In the genomic region with DNA sequence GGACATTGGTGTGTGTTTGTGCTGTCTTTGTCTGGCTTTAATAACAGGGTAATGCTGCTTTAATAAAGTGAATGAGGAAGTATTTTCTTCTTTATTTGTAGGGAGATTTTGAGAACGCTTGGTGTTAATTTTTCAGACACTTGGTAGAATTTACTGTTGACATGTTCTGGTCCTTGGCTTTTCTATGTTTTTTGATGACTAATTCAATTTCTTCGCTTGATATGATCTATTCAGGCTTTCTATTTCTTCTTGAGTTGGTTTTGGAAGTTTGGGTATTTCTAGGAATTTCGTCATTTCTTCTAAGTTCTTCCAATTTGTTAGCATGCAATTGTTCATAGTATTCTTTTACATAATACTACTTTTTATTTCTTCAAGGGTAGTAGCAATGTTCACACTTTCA, we compare ENCODE assay signal across 34 cellular contexts.
DNase-seq lines count a peak whose midpoint lies in the region; ATAC-seq, FAIRE-seq and TF ChIP-seq lines count a peak whose summit lies in the region.
"Had no signal": no experiment of that assay in that cellular context is flagged by ENCODE, and none has a peak within 500 bp of the region (broad histone marks: within the 10 kb centered on the region; RNA-seq: fewer than 3 reads in every experiment).

No MANE protein-coding gene starts in this region.

- H4K5ac ChIP-seq in IMR-90 (ENCODE audit: low read depth, low read length) = no peak overlapping the region

- H2AFZ ChIP-seq in HepG2 (ENCODE audit: low read length) (no peak overlapping the region), IMR-90 (replicated peaks; ENCODE audit: low read length, poor library complexity) (no peak overlapping the region), K562 (ENCODE audit: low read depth, low read length) (no peak overlapping the region)

- no peak overlapping the region for H3K18ac ChIP-seq in IMR-90 (ENCODE audit: low read depth, low read length)

- no peak overlapping the region for H3K4me2 ChIP-seq in HepG2 (ENCODE audit: low read depth, low read length)
- H3K4me2 ChIP-seq in A549 = no peak overlapping the region
- no peak overlapping the region for H3K4me2 ChIP-seq in IMR-90 (ENCODE audit: low read depth, low read length)
- H3K4me2 ChIP-seq in K562 (ENCODE audit: insufficient read depth, low read length) = no peak overlapping the region
- H3K4me2 ChIP-seq: BLaER1; BLaER1 treated with 17β-estradiol and CSF1 and Interleukin-3, amounts not matched to agents 10 nM and 100 nM had no signal

- no peak overlapping the region for H3K27ac ChIP-seq in HepG2 (ENCODE audit: extremely low read length, insufficient read depth, low read length)
- no peak overlapping the region for H3K27ac ChIP-seq in right lobe of liver
- no peak overlapping the region for H3K27ac ChIP-seq in A549
- no peak overlapping the region for H3K27ac ChIP-seq in IMR-90 (ENCODE audit: insufficient read depth, low read length)
- no peak overlapping the region for H3K27ac ChIP-seq in K562 (ENCODE audit: extremely low read depth, low read depth, low read length)
- H3K27ac ChIP-seq: 22Rv1; BLaER1; BLaER1 treated with 17β-estradiol and CSF1 and Interleukin-3, amounts not matched to agents 10 nM and 100 nM; C4-2B had no signal

- TF ChIP-seq POLR2A in HepG2 (IDR thresholded peaks at IDR 0.05; ENCODE audit: insufficient read depth in 1 of 2, low read depth in 2 of 2, low read length in 2 of 2) = no peak
- no peak for TF ChIP-seq POLR2A in right lobe of liver (IDR thresholded peaks at IDR 0.05)
- TF ChIP-seq POLR2A in A549 (IDR thresholded peaks at IDR 0.05; ENCODE audit: low read length) = no peak
- no peak for TF ChIP-seq POLR2A in IMR-90 (IDR thresholded peaks at IDR 0.05; ENCODE audit: low read depth, low read length)
- TF ChIP-seq POLR2A in K562 (conservative IDR thresholded peaks at IDR 0.05) = no peak

- H2BK120ac ChIP-seq in IMR-90 (ENCODE audit: low read depth, low read length) = no peak overlapping the region

- H2BK20ac ChIP-seq in IMR-90 (ENCODE audit: low read depth, low read length) = no peak overlapping the region

- no peak for TF ChIP-seq EP300 in HepG2 (IDR thresholded peaks at IDR 0.05; ENCODE audit: low read depth in 2 of 2, low read length in 2 of 2)
- no peak for TF ChIP-seq EP300 in HepG2 (CRISPR knock-in tag; IDR thresholded peaks at IDR 0.05; ENCODE audit: borderline replicate concordance)
- TF ChIP-seq EP300 in A549 (IDR thresholded peaks at IDR 0.05) = no peak
- no peak for TF ChIP-seq EP300 in K562 (IDR thresholded peaks at IDR 0.05; ENCODE audit: low read length)

- WGBS in HepG2 (ENCODE audit: low lambda C conversion rate) = 94% methylated on average over 3 of the region's 3 CpGs
- 82% methylated on average over 3 of the region's 3 CpGs for WGBS in right lobe of liver (ENCODE audit: insufficient coverage, low coverage, low lambda C conversion rate, missing lambda C conversion rate)
- WGBS in A549 (ENCODE audit: missing lambda C conversion rate) = 47% methylated on average over 3 of the region's 3 CpGs
- WGBS in IMR-90 (ENCODE audit: extremely low coverage in 2 of 2, insufficient read length in 1 of 2), 2 experiments = no CpG with 5 or more reads among the region's 3 CpGs
- WGBS in K562 (ENCODE audit: insufficient coverage, low coverage, missing lambda C conversion rate) = 2% methylated on average over 3 of the region's 3 CpGs

- dilution Hi-C loops in IMR-90 (cut with HindIII; ENCODE audit: low sequenced_read_pairs, unreplicated experiment) = no loop called here

- H3K56ac ChIP-seq in IMR-90 (ENCODE audit: extremely low read depth, insufficient read depth, low read length) = no peak overlapping the region

- H3K23ac ChIP-seq in IMR-90 (ENCODE audit: low read depth, low read length) = no peak overlapping the region

- intact Hi-C loops in HepG2 (cut with micrococcal nuclease; ENCODE audit: unreplicated experiment) (no loop called here), right lobe of liver (cut with DNase I) (no loop called here), IMR-90 (cut with micrococcal nuclease) (no loop called here), K562 (cut with micrococcal nuclease) (no loop called here)

- in situ Hi-C loops in HepG2 (cut with HindIII; ENCODE audit: extremely low pct_ligation_motif_present, low pct_unique_long_range_greater_than_20kb) = no loop called here
- in situ Hi-C loops in IMR-90 (cut with MboI; ENCODE audit: low sequenced_read_pairs) = no loop called here
- in situ Hi-C loops in K562 (cut with MboI) = no loop called here
- in situ Hi-C loops in G401 (cut with HindIII; ENCODE audit: low sequenced_read_pairs) = no loop called here

- no peaks in the 10 kb centered on the region for H3K79me1 ChIP-seq in IMR-90 (ENCODE audit: low read depth in 1 of 2, low read length in 2 of 2)

- no peak overlapping the region for H3K4ac ChIP-seq in IMR-90 (ENCODE audit: low read depth, low read length)

- H2BK5ac ChIP-seq in IMR-90 (ENCODE audit: low read depth, low read length, poor library complexity, severe bottlenecking) = no peak overlapping the region

- TF ChIP-seq RAD21 in HepG2 (CRISPR knock-in tag; IDR thresholded peaks at IDR 0.05) (no peak), A549 (conservative IDR thresholded peaks at IDR 0.05 in 1 of 2, IDR thresholded peaks at IDR 0.05 in 1 of 2) (no peak), IMR-90 (IDR thresholded peaks at IDR 0.05; ENCODE audit: low read length) (no peak), K562 (CRISPR knock-in tag; conservative IDR thresholded peaks at IDR 0.05 in 1 of 2, IDR thresholded peaks at IDR 0.05 in 1 of 2) (no peak)

- H3K14ac ChIP-seq in IMR-90 (replicated peaks; ENCODE audit: low read depth, low read length) = no peak overlapping the region

- H4K20me1 ChIP-seq in HepG2 (ENCODE audit: insufficient read depth, low read length) (no peaks in the 10 kb centered on the region), IMR-90 (ENCODE audit: insufficient read depth, low read length) (no peaks in the 10 kb centered on the region), K562 (replicated peaks; ENCODE audit: control insufficient read depth, insufficient read depth, low read length) (no peaks in the 10 kb centered on the region)
- H4K20me1 ChIP-seq: BLaER1 had no signal

- no peak for DNase-seq in HepG2 (ENCODE audit: low spot score)
- no peak for DNase-seq in right lobe of liver
- no peak for DNase-seq in A549 (ENCODE audit: low read depth in 1 of 2, low spot score in 1 of 2)
- no peak for DNase-seq in IMR-90
- no peak for DNase-seq in K562 (ENCODE audit: extremely low read depth in 1 of 4, low spot score in 3 of 4)
- no peak for DNase-seq in stimulated activated naive CD4-positive, alpha-beta T cell treated with Interleukin-2 at 50 U/mL for 16 hours (lab: John Stamatoyannopoulos, UW)
- no peak for DNase-seq in G401 (ENCODE audit: low spot score)
- DNase-seq: 8988T; ACHN; AML-193; BE2C; C1 segment of cervical spinal cord; Caco-2; Calu3; CD4-positive, alpha-beta memory T cell; CD4-positive, alpha-beta T cell; CD4-positive, CD25-positive, alpha-beta regulatory T cell; CD8-positive, alpha-beta memory T cell; CD8-positive, alpha-beta T cell; COR-L47; DMS 273 treated with DMSO at 0.1 percent for 48 hours; DMS153; DMS53; DMS79; DMS79 treated with DMSO at 0.1 percent for 48 hours; DND-41; EL had no signal

- H3K27me3 ChIP-seq in HepG2 (ENCODE audit: control insufficient read depth in 1 of 2, insufficient read depth in 2 of 2, low read length in 2 of 2) (no peaks in the 10 kb centered on the region), right lobe of liver (no peaks in the 10 kb centered on the region), IMR-90 (ENCODE audit: control insufficient read depth, insufficient read depth, low read length) (no peaks in the 10 kb centered on the region), K562 (ENCODE audit: control insufficient read depth in 2 of 2, insufficient read depth in 2 of 2, low read length in 2 of 2) (no peaks in the 10 kb centered on the region)
- H3K27me3 ChIP-seq: BE2C; BLaER1; BLaER1 treated with 17β-estradiol and CSF1 and Interleukin-3, amounts not matched to agents 10 nM and 100 nM had no signal

- no peak overlapping the region for H4K8ac ChIP-seq in IMR-90 (ENCODE audit: low read depth in 2 of 2, low read length in 2 of 2)

- no peaks in the 10 kb centered on the region for H3K36me3 ChIP-seq in HepG2 (replicated peaks in 1 of 2; ENCODE audit: control insufficient read depth in 1 of 2, insufficient read depth in 2 of 2, low read length in 2 of 2)
- H3K36me3 ChIP-seq in right lobe of liver = no peaks in the 10 kb centered on the region
- no peaks in the 10 kb centered on the region for H3K36me3 ChIP-seq in IMR-90 (ENCODE audit: control insufficient read depth, insufficient read depth, low read length)
- no peaks in the 10 kb centered on the region for H3K36me3 ChIP-seq in K562 (ENCODE audit: control insufficient read depth, insufficient read depth, low read length)
- H3K36me3 ChIP-seq: BE2C; BLaER1; BLaER1 treated with 17β-estradiol and CSF1 and Interleukin-3, amounts not matched to agents 10 nM and 100 nM had no signal

- ATAC-seq in HepG2 (no peak), right lobe of liver (no peak), A549 (no peak), IMR-90 (ENCODE audit: low read depth) (no peak), K562 (no peak), HG03196 (IDR thresholded peaks at IDR 0.05; ENCODE audit: unreplicated experiment) (no peak)
- ATAC-seq: CD8-positive, alpha-beta T cell had no signal

- H3K4me3 ChIP-seq in HepG2 (replicated peaks in 1 of 3; ENCODE audit: insufficient read depth in 1 of 3, low read depth in 2 of 3, low read length in 3 of 3) (no peak overlapping the region), right lobe of liver (no peak overlapping the region), A549 (no peak overlapping the region), IMR-90 (ENCODE audit: insufficient read depth, low read depth, low read length) (no peak overlapping the region), K562 (no peak overlapping the region)
- H3K4me3 ChIP-seq: BLaER1; BLaER1 treated with 17β-estradiol and CSF1 and Interleukin-3, amounts not matched to agents 10 nM and 100 nM had no signal

- BruUV-seq in HepG2 (replicated peaks; lab: Mats Ljungman, UMichigan) (no TSS peak), IMR-90 (replicated peaks; lab: Mats Ljungman, UMichigan) (no TSS peak), K562 (replicated peaks; lab: Mats Ljungman, UMichigan) (no TSS peak)

- H4K91ac ChIP-seq in IMR-90 (ENCODE audit: insufficient read depth, low read depth, low read length) = no peak overlapping the region

- CTCF ChIA-PET in HepG2 (lab: Yijun Ruan, JAX; ENCODE audit: low intra/inter-chr PET ratio, low total read pairs) = no interaction called here
- CTCF ChIA-PET in A549 (lab: Yijun Ruan, JAX) = interaction anchor here (0.8 kb wide), 1 partner anchor 1000 kb away, joined by 3 read pairs; no protein-coding TSS in a partner anchor
- CTCF ChIA-PET in IMR-90 (lab: Yijun Ruan, JAX) = no interaction called here
- CTCF ChIA-PET in K562 (lab: Yijun Ruan, JAX; ENCODE audit: low intra/inter-chr PET ratio) = no interaction called here

- H3K9me3 ChIP-seq in HepG2 (ENCODE audit: low read length) (no peaks in the 10 kb centered on the region), right lobe of liver (no peaks in the 10 kb centered on the region), A549 (no peaks in the 10 kb centered on the region), IMR-90 (ENCODE audit: control insufficient read depth, insufficient read depth, low read length) (no peaks in the 10 kb centered on the region), K562 (replicated peaks; ENCODE audit: control insufficient read depth, insufficient read depth, low read depth, low read length) (no peaks in the 10 kb centered on the region)
- H3K9me3 ChIP-seq: BE2C, BLaER1, Caco-2 had no signal

- FAIRE-seq in HepG2 (lab: Jason Lieb, UNC) (no peak), A549 (lab: Jason Lieb, UNC) (no peak), K562 (lab: Jason Lieb, UNC) (no peak)
- FAIRE-seq: A204.1, D721Med had no signal

- no peaks in the 10 kb centered on the region for H3K9me1 ChIP-seq in IMR-90 (ENCODE audit: insufficient read depth, low read length)
- H3K9me1 ChIP-seq in K562 (ENCODE audit: control insufficient read depth, insufficient read depth, low read length) = no peaks in the 10 kb centered on the region

- no peak overlapping the region for H2AK9ac ChIP-seq in IMR-90 (replicated peaks; ENCODE audit: low read depth, low read length, poor library complexity)

- H2BK15ac ChIP-seq in IMR-90 (ENCODE audit: low read depth, low read length) = no peak overlapping the region

- no peak overlapping the region for H2AK5ac ChIP-seq in IMR-90 (ENCODE audit: low read depth, low read length)

- POLR2A ChIA-PET in HepG2 (lab: Yijun Ruan, JAX) = no interaction called here
- POLR2A ChIA-PET in A549 (lab: Yijun Ruan, JAX) = no interaction called here
- POLR2A ChIA-PET in IMR-90 (lab: Charles Lee; ENCODE audit: unreplicated experiment) = no interaction called here
- POLR2A ChIA-PET in K562 (lab: Yijun Ruan, JAX) = no interaction called here

- H3K4me1 ChIP-seq in HepG2 (ENCODE audit: insufficient read depth, low read length) = peaks cover 10% of the 10 kb centered on the region
- no peaks in the 10 kb centered on the region for H3K4me1 ChIP-seq in right lobe of liver
- H3K4me1 ChIP-seq in A549 = no peaks in the 10 kb centered on the region
- no peaks in the 10 kb centered on the region for H3K4me1 ChIP-seq in IMR-90 (ENCODE audit: control insufficient read depth, insufficient read depth, low read length)
- H3K4me1 ChIP-seq in K562 (replicated peaks in 1 of 2; ENCODE audit: control insufficient read depth in 2 of 2, insufficient read depth in 2 of 2, low read length in 2 of 2) = no peaks in the 10 kb centered on the region
- H3K4me1 ChIP-seq: BE2C; BLaER1; BLaER1 treated with 17β-estradiol and CSF1 and Interleukin-3, amounts not matched to agents 10 nM and 100 nM; Caco-2 had no signal

- H3K9ac ChIP-seq in HepG2 (ENCODE audit: insufficient read depth, low read depth, low read length) = no peak overlapping the region
- H3K9ac ChIP-seq in IMR-90 (ENCODE audit: low read depth, low read length) = no peak overlapping the region
- H3K9ac ChIP-seq in K562 (ENCODE audit: insufficient read depth in 1 of 2, low read depth in 2 of 2, low read length in 2 of 2) = no peak overlapping the region
- H3K9ac ChIP-seq: BLaER1; BLaER1 treated with 17β-estradiol and CSF1 and Interleukin-3, amounts not matched to agents 10 nM and 100 nM had no signal

- H3K79me2 ChIP-seq in HepG2 (ENCODE audit: insufficient read depth, low read length) (no peaks in the 10 kb centered on the region), K562 (ENCODE audit: control insufficient read depth, insufficient read depth, low read length) (no peaks in the 10 kb centered on the region)

- no peak for TF ChIP-seq CTCF in HepG2 (CRISPR knock-in tag; IDR thresholded peaks at IDR 0.05)
- TF ChIP-seq CTCF in right lobe of liver (IDR thresholded peaks at IDR 0.05) = no peak
- TF ChIP-seq CTCF in A549 (IDR thresholded peaks at IDR 0.05) = no peak
- TF ChIP-seq CTCF in IMR-90 (conservative IDR thresholded peaks at IDR 0.05; ENCODE audit: low read depth, low read length) = no peak
- no peak for TF ChIP-seq CTCF in K562 (IDR thresholded peaks at IDR 0.05 in 2 of 3, conservative IDR thresholded peaks at IDR 0.05 in 1 of 3; ENCODE audit: insufficient read depth in 2 of 3, low read depth in 1 of 3, low read length in 3 of 3)
